In the genomic region with DNA sequence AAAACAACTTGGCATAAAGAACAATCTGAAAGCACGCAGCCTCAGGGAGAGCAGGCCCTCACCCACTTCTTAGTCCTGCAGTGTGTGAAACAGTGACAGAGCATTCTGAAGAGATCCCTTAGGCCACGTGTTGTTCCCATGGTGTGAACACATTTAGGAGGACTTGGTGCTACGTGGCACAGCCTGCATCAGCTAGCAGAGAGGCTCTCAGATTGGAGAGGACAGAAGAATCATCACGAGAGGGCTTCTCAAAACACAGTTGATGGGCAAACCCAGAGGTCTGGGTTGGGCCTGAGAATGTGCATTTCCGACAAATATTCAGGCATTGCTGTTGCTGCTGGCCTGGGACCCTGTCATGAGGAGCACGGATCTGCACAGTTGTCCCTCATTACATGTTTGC, we compare ENCODE assay signal across 15 cellular contexts. TPM values are rescaled to one million over a fixed set of nuclear protein-coding genes. Genes with fewer than 3 reads are reported as not detected.
DNase-seq lines count a peak whose midpoint lies in the region; TF ChIP-seq lines count a peak whose summit lies in the region.
"Had no signal": no experiment of that assay in that cellular context is flagged by ENCODE, and none has a peak within 500 bp of the region (broad histone marks: within the 10 kb centered on the region; RNA-seq: fewer than 3 reads in every experiment).

No MANE protein-coding gene starts in this region.

- H2BK120ac ChIP-seq in H9 (ENCODE audit: low read depth, low read length, poor library complexity, severe bottlenecking), result no peak overlapping the region

- no peak overlapping the region for H3K18ac ChIP-seq in H9 (ENCODE audit: insufficient read length, low read depth, low read length)

- no peak overlapping the region for H2AK5ac ChIP-seq in H9 (ENCODE audit: insufficient read length, low read length)

- H3K23me2 ChIP-seq in H9 (ENCODE audit: insufficient read length, low read depth, low read length, poor library complexity, severe bottlenecking), result no peaks in the 10 kb centered on the region

- H3K4me3 ChIP-seq in endodermal cell (ENCODE audit: low read length), result no peak overlapping the region

- H3K14ac ChIP-seq in H9 (ENCODE audit: insufficient read depth, low read length), result no peak overlapping the region

- intact Hi-C loops in CD14-positive monocyte (cut with micrococcal nuclease), result no loop called here

- no peaks in the 10 kb centered on the region for H3K79me1 ChIP-seq in H9 (ENCODE audit: insufficient read depth, low read depth, low read length, poor library complexity, severe bottlenecking)

- DNase-seq in CD14-positive monocyte (ENCODE audit: low spot score), result no peak
- DNase-seq in H9, result peak; percentile 22
- peak; percentile 17 for DNase-seq in endodermal cell
- DNase-seq in osteocyte (ENCODE audit: extremely low spot score, unreplicated experiment), result peak; percentile 34
- DNase-seq in stimulated activated CD4-positive, alpha-beta T cell treated with anti-CD3 and anti-CD28 coated beads, Interleukin-4, amount 100 ng/mL, for 1 hour, result no peak
- no peak for DNase-seq in type B pancreatic cell (ENCODE audit: extremely low spot score, unreplicated experiment)
- no peak for DNase-seq in iPS-NIHi11 (ENCODE audit: low spot score)
- DNase-seq: ACHN; CD4-positive, alpha-beta T cell; KG1; NCI-H1417 treated with DMSO at 0.1 percent for 48 hours; NCI-H1930; NCI-H748 treated with DMSO at 0.1 percent for 48 hours; OCI-M1; SIG-M5 had no signal

- H2BK5ac ChIP-seq in H9 (ENCODE audit: insufficient read length, low read length), result no peak overlapping the region

- H3K4me1 ChIP-seq in H9 (ENCODE audit: insufficient read depth, low read length) (peaks cover 2% of the 10 kb centered on the region; the same call in 1 of the 2 replicates), endodermal cell (ENCODE audit: control insufficient read depth, insufficient read depth, low read length) (no peaks in the 10 kb centered on the region)

- H3T11ph ChIP-seq in H9 (ENCODE audit: low read length), result no peak overlapping the region

- no peak overlapping the region for H4K91ac ChIP-seq in H9 (ENCODE audit: insufficient read length, low read depth, low read length)

- H3K9me3 Mint-ChIP-seq in CD14-positive monocyte (peaks cover 0 to 3% (median 0%) of the 10 kb centered on the region in 7 donors), H9 (no peaks in the 10 kb centered on the region), endodermal cell (no peaks in the 10 kb centered on the region), osteocyte (ENCODE audit: unreplicated experiment) (no peaks in the 10 kb centered on the region), type B pancreatic cell (no peaks in the 10 kb centered on the region)
- H3K9me3 Mint-ChIP-seq: CD4-positive, alpha-beta T cell had no signal

- no peak overlapping the region for H3K4ac ChIP-seq in H9 (ENCODE audit: low read depth, low read length)

- H3K27ac ChIP-seq in H9 (ENCODE audit: insufficient read length, low read depth, low read length) (no peak overlapping the region), endodermal cell (ENCODE audit: low read depth, low read length) (no peak overlapping the region)

- H3K4me3 Mint-ChIP-seq in CD14-positive monocyte (no peak overlapping the region), H9 (no peak overlapping the region), endodermal cell (no peak overlapping the region), osteocyte (ENCODE audit: unreplicated experiment) (no peak overlapping the region), type B pancreatic cell (no peak overlapping the region)
- H3K4me3 Mint-ChIP-seq: CD4-positive, alpha-beta T cell had no signal

- no peak overlapping the region for H2BK20ac ChIP-seq in H9 (ENCODE audit: low read depth, low read length, poor library complexity, severe bottlenecking)

- H3K9me3 ChIP-seq in H9 (ENCODE audit: control insufficient read depth, low read depth, low read length) (no peaks in the 10 kb centered on the region), endodermal cell (ENCODE audit: control insufficient read depth, low read length) (no peaks in the 10 kb centered on the region)

- no peak overlapping the region for H3K4me2 ChIP-seq in H9 (ENCODE audit: insufficient read depth, insufficient read length, low read length)

- H4K5ac ChIP-seq in H9 (ENCODE audit: insufficient read length, low read depth, low read length), result no peak overlapping the region

- H3K27ac Mint-ChIP-seq in CD14-positive monocyte (peak overlapping the region in 5 of 7 donors; percentile 27 to 85 (median 68)), H9 (peak overlapping the region in 1 of 3 experiments; percentile 81; a peak in 1 of 7 replicates), endodermal cell (no peak overlapping the region), osteocyte (ENCODE audit: unreplicated experiment) (no peak overlapping the region), type B pancreatic cell (no peak overlapping the region)
- H3K27ac Mint-ChIP-seq: CD4-positive, alpha-beta T cell had no signal

- H3K79me2 ChIP-seq in H9 (ENCODE audit: insufficient read depth, low read length), result no peaks in the 10 kb centered on the region

- H3K27me3 ChIP-seq in H9 (ENCODE audit: insufficient read depth, low read length) (no peaks in the 10 kb centered on the region), endodermal cell (ENCODE audit: control insufficient read depth, insufficient read depth, low read length, poor library complexity, severe bottlenecking) (no peaks in the 10 kb centered on the region)

- H3K27me3 Mint-ChIP-seq in CD14-positive monocyte (ENCODE audit: low read depth in 3 of 3) (peaks cover 0 to 6% (median 4%) of the 10 kb centered on the region in 3 donors), H9 (ENCODE audit: low read depth) (peaks cover 1% of the 10 kb centered on the region; the same call in 1 of the 2 replicates), endodermal cell (ENCODE audit: insufficient read depth) (peaks cover 3% of the 10 kb centered on the region), osteocyte (ENCODE audit: unreplicated experiment) (no peaks in the 10 kb centered on the region), type B pancreatic cell (no peaks in the 10 kb centered on the region)
- H3K27me3 Mint-ChIP-seq: CD4-positive, alpha-beta T cell had no signal

- H2BK15ac ChIP-seq in H9 (ENCODE audit: low read depth, low read length), result no peak overlapping the region

- no peak overlapping the region for H2AFZ ChIP-seq in H9 (ENCODE audit: low read length)

- H3K36me3 ChIP-seq in endodermal cell (ENCODE audit: control insufficient read depth, insufficient read depth, low read length), result no peaks in the 10 kb centered on the region

- H3K23ac ChIP-seq in H9 (ENCODE audit: insufficient read length, low read depth, low read length), result no peak overlapping the region

- H3K4me1 Mint-ChIP-seq in CD14-positive monocyte (peaks cover 42% of the 10 kb centered on the region), H9 (peaks cover 16 to 27% of the 10 kb centered on the region in 2 experiments), endodermal cell (peaks cover 5% of the 10 kb centered on the region), osteocyte (ENCODE audit: unreplicated experiment) (peaks cover 6% of the 10 kb centered on the region), type B pancreatic cell (ENCODE audit: unreplicated experiment) (peaks cover 9% of the 10 kb centered on the region)

- TF ChIP-seq CTCF in CD14-positive monocyte (IDR thresholded peaks at IDR 0.05) (no peak), H9 (conservative IDR thresholded peaks at IDR 0.05) (no peak), endodermal cell (conservative IDR thresholded peaks at IDR 0.05) (no peak), osteocyte (IDR thresholded peaks at IDR 0.05) (no peak), type B pancreatic cell (conservative IDR thresholded peaks at IDR 0.05) (no peak)

- whole genome bisulfite sequencing in H9 (ENCODE audit: extremely low coverage, insufficient read length, low lambda C conversion rate), result no CpG with 5 or more reads among the region's 6 CpGs
- WGBS in endodermal cell (ENCODE audit: insufficient coverage in 1 of 2, insufficient read length in 1 of 2), 2 experiments, result 92% methylated on average over 5 to 6 of the region's 6 CpGs

- no peak overlapping the region for H2BK12ac ChIP-seq in H9 (ENCODE audit: insufficient read length, low read depth, low read length)

- no peak overlapping the region for H3K56ac ChIP-seq in H9 (ENCODE audit: insufficient read length, low read depth, low read length)

- peaks cover 12 to 20% of the 10 kb centered on the region in 2 donors for H3K36me3 Mint-ChIP-seq in CD14-positive monocyte
- peaks cover 0 to 3% (median 0%) of the 10 kb centered on the region in 3 experiments; a peak in 2 of 7 replicates for H3K36me3 Mint-ChIP-seq in H9 (ENCODE audit: insufficient read depth in 1 of 3, low read depth in 3 of 3)
- peaks cover 2% of the 10 kb centered on the region for H3K36me3 Mint-ChIP-seq in endodermal cell (ENCODE audit: low read depth)
- peaks cover 8% of the 10 kb centered on the region for H3K36me3 Mint-ChIP-seq in osteocyte (ENCODE audit: unreplicated experiment)
- H3K36me3 Mint-ChIP-seq in type B pancreatic cell, result no peaks in the 10 kb centered on the region

- H4K8ac ChIP-seq in H9 (replicated peaks; ENCODE audit: insufficient read length, low read depth, low read length), result no peak overlapping the region

- no peak overlapping the region for H3K9ac ChIP-seq in H9 (ENCODE audit: extremely low read depth, insufficient read length, low read length)
- no peak overlapping the region for H3K9ac ChIP-seq in endodermal cell (ENCODE audit: extremely low read depth, low read length, poor library complexity, severe bottlenecking)

- H4K20me1 ChIP-seq in H9 (ENCODE audit: control insufficient read depth, insufficient read depth, insufficient read length), result no peaks in the 10 kb centered on the region

RNA-seq across cellular contexts. Expression of gene TFDP1, which starts 26.1 kb away (rescaled TPM):
- 10 to 100 TPM; 37.6 to 54.0 TPM for polyA plus RNA-seq in CD14-positive monocyte
- total RNA-seq in H9 (2021) (109 and 111 TPM in 2 replicates), endodermal cell (10 to 100 TPM; 74.8 to 76.1 TPM), osteocyte (66.9 and 72.1 TPM in 2 replicates), type B pancreatic cell (ENCODE audit: low replicate concordance) (78.4 and 78.8 TPM in 2 replicates)
- 84.3 TPM for polyA plus RNA-seq in endodermal cell (2013, experiment 1 of 2)
- 82.9 TPM for polyA plus RNA-seq in endodermal cell (2013, experiment 2 of 2)

Comparison
In these comparisons a context has a peak if more than half of its experiments do, and no peak if none do; other contexts are left out.
1. DNase-seq: peak in H9 (single experiment), endodermal cell (single experiment) and osteocyte (single experiment); none in CD14-positive monocyte (single experiment), stimulated activated CD4-positive, alpha-beta T cell treated with anti-CD3 and anti-CD28 coated beads, Interleukin-4, amount 100 ng/mL, for 1 hour (single experiment), type B pancreatic cell (single experiment) and iPS-NIHi11 (single experiment).
2. H3K27ac Mint-ChIP-seq: peak in CD14-positive monocyte (5 of 7); none in endodermal cell (single experiment), osteocyte (single experiment) and type B pancreatic cell (single experiment).